1 cellular context compared by ENCODE assay signal in the genomic region with DNA sequence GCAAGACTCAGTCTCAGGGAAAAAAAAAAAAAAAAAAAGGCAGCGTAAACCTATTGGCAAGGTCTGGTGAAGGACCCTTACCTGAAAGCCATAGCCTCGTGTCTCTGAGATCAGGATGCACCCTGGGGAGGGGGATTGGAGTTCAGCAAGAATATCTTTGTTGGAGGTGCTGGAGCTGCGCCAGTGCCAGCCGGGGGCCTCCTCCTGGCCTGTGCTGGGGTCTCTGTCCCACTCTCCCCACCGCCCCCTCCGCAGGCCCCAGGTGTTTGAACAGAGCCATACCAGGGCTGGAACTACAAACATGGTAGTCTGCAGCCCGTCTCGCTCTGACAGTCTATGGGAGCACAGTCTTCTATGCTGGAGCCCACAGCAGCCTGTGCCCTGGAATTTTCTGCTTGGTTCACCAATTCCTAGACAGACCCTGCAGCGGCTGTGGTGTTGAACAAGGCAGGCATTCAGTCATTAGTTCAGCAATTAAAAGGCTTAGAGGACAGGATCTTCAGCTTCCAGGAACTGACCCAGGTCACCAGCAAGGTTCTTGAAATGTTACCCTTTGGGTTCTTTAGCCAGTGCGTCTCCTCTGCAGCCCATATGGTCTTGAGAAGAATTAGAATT.
TF ChIP-seq lines count a peak whose summit lies in the region.

No MANE protein-coding gene starts in this region.

TF ChIP-seq in K562, 482 proteins besides CTCF, POLR2A, EP300 and RAD21 (continued from another document):
- 0 out of 2 replicates have a peak, but pooled peaks have one; percentile 1 for TF ChIP-seq ZNF584 (CRISPR knock-in tag; IDR thresholded peaks at IDR 0.05; ENCODE audit: low read depth)
- TF ChIP-seq KLF1 (tag; IDR thresholded peaks at IDR 0.05), result no peak
- TF ChIP-seq HOMEZ (CRISPR knock-in tag; IDR thresholded peaks at IDR 0.05), result no peak
- TF ChIP-seq, protein P1, sequence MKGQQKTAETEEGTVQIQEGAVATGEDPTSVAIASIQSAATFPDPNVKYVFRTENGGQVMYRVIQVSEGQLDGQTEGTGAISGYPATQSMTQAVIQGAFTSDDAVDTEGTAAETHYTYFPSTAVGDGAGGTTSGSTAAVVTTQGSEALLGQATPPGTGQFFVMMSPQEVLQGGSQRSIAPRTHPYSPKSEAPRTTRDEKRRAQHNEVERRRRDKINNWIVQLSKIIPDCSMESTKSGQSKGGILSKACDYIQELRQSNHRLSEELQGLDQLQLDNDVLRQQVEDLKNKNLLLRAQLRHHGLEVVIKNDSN (CRISPR knock-in tag; IDR thresholded peaks at IDR 0.05), result no peak
